Comparison of ENCODE assay signal across 21 cellular contexts in the genomic region with DNA sequence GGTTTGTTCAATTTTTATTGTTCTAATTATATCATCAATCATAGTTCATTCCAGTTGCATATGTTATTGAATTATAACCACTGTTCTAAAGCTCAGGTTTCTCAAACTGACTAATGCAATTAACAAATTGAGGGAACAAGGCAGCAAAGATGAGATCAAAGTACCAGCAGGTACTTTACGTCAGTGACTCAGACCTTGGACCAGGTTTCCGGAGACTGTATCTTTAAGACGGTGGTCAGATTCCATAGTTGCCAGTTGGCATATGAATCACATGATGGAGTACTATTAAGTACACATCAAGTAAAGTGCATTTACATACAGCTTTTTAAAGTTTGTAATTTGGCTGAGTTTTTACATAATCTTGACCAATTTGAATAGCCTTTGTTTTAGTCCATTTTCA.
DNase-seq lines count a peak whose midpoint lies in the region; ATAC-seq and TF ChIP-seq lines count a peak whose summit lies in the region.
"Had no signal": no experiment of that assay in that cellular context is flagged by ENCODE, and none has a peak within 500 bp of the region (broad histone marks: within the 10 kb centered on the region; RNA-seq: fewer than 3 reads in every experiment).

No MANE protein-coding gene starts in this region.

- H3K4me1 ChIP-seq in HCT116 (ENCODE audit: control insufficient read depth in 1 of 2, insufficient read depth in 2 of 2, low read length in 2 of 2) (no peaks in the 10 kb centered on the region), PC-3 (ENCODE audit: insufficient read depth, low read length) (no peaks in the 10 kb centered on the region), osteoblast (ENCODE audit: insufficient read depth, low read length) (no peaks in the 10 kb centered on the region)
- H3K4me1 ChIP-seq: A549 had no signal

- RAD21 ChIA-PET in HCT116 (lab: Charles Lee; ENCODE audit: low non-redundant PET in 1 of 2, low total read pairs in 2 of 2, uncharacterized antibody in 2 of 2, unreplicated experiment in 2 of 2), result no interaction called here

- H4K20me1 ChIP-seq in HCT116 (ENCODE audit: insufficient read depth) (no peaks in the 10 kb centered on the region), PC-3 (ENCODE audit: low read length) (no peaks in the 10 kb centered on the region), osteoblast (ENCODE audit: insufficient read depth, low read length) (no peaks in the 10 kb centered on the region)

- TF ChIP-seq RAD21 in HCT116 (IDR thresholded peaks at IDR 0.05; ENCODE audit: low read depth), result no peak

- no peaks in the 10 kb centered on the region for H3F3A ChIP-seq in PC-3 (ENCODE audit: low read length, unreplicated experiment)

- H3K9ac ChIP-seq in HCT116 (ENCODE audit: low read length) (no peak overlapping the region), PC-3 (ENCODE audit: low read length) (no peak overlapping the region)

- H3K27ac ChIP-seq in HCT116 (ENCODE audit: low read depth, low read length), result no peak overlapping the region
- no peak overlapping the region for H3K27ac ChIP-seq in PC-3 (ENCODE audit: low read length)
- no peak overlapping the region for H3K27ac ChIP-seq in osteoblast (ENCODE audit: low read depth, low read length)
- H3K27ac ChIP-seq: A549 had no signal

- H2AFZ ChIP-seq in HCT116 (ENCODE audit: low read depth, low read length, poor library complexity, severe bottlenecking) (no peak overlapping the region), PC-3 (ENCODE audit: low read length) (no peak overlapping the region), osteoblast (ENCODE audit: low read length) (no peak overlapping the region)
- H2AFZ ChIP-seq: GM23338 had no signal

- no peaks in the 10 kb centered on the region for H3K36me3 ChIP-seq in HCT116 (ENCODE audit: control insufficient read depth in 1 of 2, insufficient read depth in 2 of 2, low read length in 2 of 2)
- no peaks in the 10 kb centered on the region for H3K36me3 ChIP-seq in PC-3 (ENCODE audit: low read depth, low read length)
- no peaks in the 10 kb centered on the region for H3K36me3 ChIP-seq in osteoblast (ENCODE audit: insufficient read depth, low read length)

- no peaks in the 10 kb centered on the region for H3K79me2 ChIP-seq in HCT116 (ENCODE audit: insufficient read depth, low read length)
- no peaks in the 10 kb centered on the region for H3K79me2 ChIP-seq in PC-3 (ENCODE audit: low read length)
- H3K79me2 ChIP-seq in osteoblast (ENCODE audit: insufficient read depth, low read length), result no peaks in the 10 kb centered on the region

- TF ChIP-seq POLR2A in HCT116 (IDR thresholded peaks at IDR 0.05; ENCODE audit: borderline replicate concordance, extremely low read depth, insufficient read depth, insufficient read length), result no peak

- H3K4me2 ChIP-seq in HCT116 (ENCODE audit: low read length), result no peak overlapping the region
- no peak overlapping the region for H3K4me2 ChIP-seq in PC-3 (ENCODE audit: low read length)
- no peak overlapping the region for H3K4me2 ChIP-seq in osteoblast (ENCODE audit: insufficient read depth, low read length)
- H3K4me2 ChIP-seq: A549, GM23338 had no signal

- BruUV-seq in HCT116 (replicated peaks; lab: Mats Ljungman, UMichigan) (no TSS peak), PC-3 (replicated peaks; lab: Mats Ljungman, UMichigan) (no TSS peak)

- no peak for TF ChIP-seq CTCF in HCT116 (IDR thresholded peaks at IDR 0.05 in 2 of 3, conservative IDR thresholded peaks at IDR 0.05 in 1 of 3; ENCODE audit: borderline replicate concordance in 1 of 3, insufficient read depth in 1 of 3, low read depth in 2 of 3, low read length in 2 of 3)
- no peak for TF ChIP-seq CTCF in PC-3 (conservative IDR thresholded peaks at IDR 0.05; ENCODE audit: low read depth, low read length)
- no peak for TF ChIP-seq CTCF in epithelial cell of esophagus (IDR thresholded peaks at IDR 0.05; ENCODE audit: insufficient read depth, low read depth, low read length, missing control alignments)
- TF ChIP-seq CTCF in osteoblast (IDR thresholded peaks at IDR 0.05; ENCODE audit: extremely low read depth, low read depth, low read length), result no peak

- H3K9me3 ChIP-seq in HCT116 (ENCODE audit: control insufficient read depth in 1 of 2, insufficient read depth in 1 of 2, low read depth in 1 of 2, low read length in 2 of 2), result peaks cover 5 to 10% of the 10 kb centered on the region in 2 experiments; a peak in 3 of 4 replicates
- H3K9me3 ChIP-seq in PC-3 (ENCODE audit: low read length), result no peaks in the 10 kb centered on the region
- H3K9me3 ChIP-seq in osteoblast (ENCODE audit: low read depth, low read length), result no peaks in the 10 kb centered on the region
- H3K9me3 ChIP-seq: A549 had no signal

- H3K4me3 ChIP-seq in HCT116 (replicated peaks in 1 of 2; ENCODE audit: low read depth in 1 of 2, low read length in 2 of 2) (no peak overlapping the region), PC-3 (ENCODE audit: low read length) (no peak overlapping the region), epithelial cell of esophagus (ENCODE audit: low read length) (no peak overlapping the region), osteoblast (ENCODE audit: insufficient read depth, low read length) (no peak overlapping the region)
- H3K4me3 ChIP-seq: A549, GM23338 had no signal

- H3K9me2 ChIP-seq in HCT116 (ENCODE audit: insufficient read depth), result no peaks in the 10 kb centered on the region
- H3K9me2 ChIP-seq in PC-3 (replicated peaks; ENCODE audit: low read length), result no peaks in the 10 kb centered on the region

- intact Hi-C loops in HCT116 (cut with micrococcal nuclease), result no loop called here
- intact Hi-C loops in PC-3 (cut with micrococcal nuclease), result no loop called here

- H3K27me3 ChIP-seq in HCT116 (ENCODE audit: insufficient read depth, low read length) (no peaks in the 10 kb centered on the region), PC-3 (ENCODE audit: low read length) (no peaks in the 10 kb centered on the region), osteoblast (ENCODE audit: insufficient read depth, low read length) (no peaks in the 10 kb centered on the region)

- POLR2A ChIA-PET in HCT116 (lab: Charles Lee) (no interaction called here), PC-3 (lab: Charles Lee; ENCODE audit: unreplicated experiment) (no interaction called here)

- CTCF ChIA-PET in HCT116 (lab: Charles Lee) (no interaction called here), PC-3 (lab: Charles Lee) (no interaction called here)

- DNase-seq in HCT116 (ENCODE audit: low read depth, low spot score), result no peak
- DNase-seq in PC-3, result peak; percentile 36
- peak; percentile 5 for DNase-seq in epithelial cell of esophagus (ENCODE audit: low read depth)
- DNase-seq in kidney tubule cell (ENCODE audit: low spot score), result peak; percentile 9
- DNase-seq in OCI-M1 (lab: John Stamatoyannopoulos, UW), result no peak
- DNase-seq in osteoblast (ENCODE audit: insufficient read length, low spot score, missing footprints), result no peak
- DNase-seq: 8988T; ACHN; C1 segment of cervical spinal cord; Calu3; CD4-positive, alpha-beta memory T cell; COR-L47; DMS53; DMS79 treated with DMSO at 0.1 percent for 48 hours; GF-D8; H9; HFFc6 had no signal

- no peak for ATAC-seq in HCT116
- peak; percentile 29; the same call in 1 of the 2 replicates for ATAC-seq in PC-3
- ATAC-seq in activated CD4-positive, CD25-positive, alpha-beta regulatory T cell treated with anti-CD3 and anti-CD28 coated beads, Interleukin-2, amount 50 U/mL, for 24 hours, result no peak
- ATAC-seq in HG02938 (IDR thresholded peaks at IDR 0.05; ENCODE audit: unreplicated experiment), result no peak
- ATAC-seq: A549, GM23338 had no signal

TF ChIP-seq in HCT116, 20 proteins besides CTCF, POLR2A, EP300 and RAD21:
- TF ChIP-seq TCF7L2 (IDR thresholded peaks at IDR 0.05; ENCODE audit: borderline replicate concordance, extremely low read depth, insufficient read depth, insufficient read length), result peak; percentile 71
- no peak for TF ChIP-seq POLR2AphosphoS5 (IDR thresholded peaks at IDR 0.05; ENCODE audit: low read depth, low read length)
- TF ChIP-seq ELF1 (IDR thresholded peaks at IDR 0.05; ENCODE audit: borderline replicate concordance, low read depth), result no peak
- no peak for TF ChIP-seq SP1 (IDR thresholded peaks at IDR 0.05; ENCODE audit: low read depth)
- TF ChIP-seq, protein P1, sequence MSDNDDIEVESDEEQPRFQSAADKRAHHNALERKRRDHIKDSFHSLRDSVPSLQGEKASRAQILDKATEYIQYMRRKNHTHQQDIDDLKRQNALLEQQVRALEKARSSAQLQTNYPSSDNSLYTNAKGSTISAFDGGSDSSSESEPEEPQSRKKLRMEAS (IDR thresholded peaks at IDR 0.05), result no peak
- TF ChIP-seq, protein P2, sequence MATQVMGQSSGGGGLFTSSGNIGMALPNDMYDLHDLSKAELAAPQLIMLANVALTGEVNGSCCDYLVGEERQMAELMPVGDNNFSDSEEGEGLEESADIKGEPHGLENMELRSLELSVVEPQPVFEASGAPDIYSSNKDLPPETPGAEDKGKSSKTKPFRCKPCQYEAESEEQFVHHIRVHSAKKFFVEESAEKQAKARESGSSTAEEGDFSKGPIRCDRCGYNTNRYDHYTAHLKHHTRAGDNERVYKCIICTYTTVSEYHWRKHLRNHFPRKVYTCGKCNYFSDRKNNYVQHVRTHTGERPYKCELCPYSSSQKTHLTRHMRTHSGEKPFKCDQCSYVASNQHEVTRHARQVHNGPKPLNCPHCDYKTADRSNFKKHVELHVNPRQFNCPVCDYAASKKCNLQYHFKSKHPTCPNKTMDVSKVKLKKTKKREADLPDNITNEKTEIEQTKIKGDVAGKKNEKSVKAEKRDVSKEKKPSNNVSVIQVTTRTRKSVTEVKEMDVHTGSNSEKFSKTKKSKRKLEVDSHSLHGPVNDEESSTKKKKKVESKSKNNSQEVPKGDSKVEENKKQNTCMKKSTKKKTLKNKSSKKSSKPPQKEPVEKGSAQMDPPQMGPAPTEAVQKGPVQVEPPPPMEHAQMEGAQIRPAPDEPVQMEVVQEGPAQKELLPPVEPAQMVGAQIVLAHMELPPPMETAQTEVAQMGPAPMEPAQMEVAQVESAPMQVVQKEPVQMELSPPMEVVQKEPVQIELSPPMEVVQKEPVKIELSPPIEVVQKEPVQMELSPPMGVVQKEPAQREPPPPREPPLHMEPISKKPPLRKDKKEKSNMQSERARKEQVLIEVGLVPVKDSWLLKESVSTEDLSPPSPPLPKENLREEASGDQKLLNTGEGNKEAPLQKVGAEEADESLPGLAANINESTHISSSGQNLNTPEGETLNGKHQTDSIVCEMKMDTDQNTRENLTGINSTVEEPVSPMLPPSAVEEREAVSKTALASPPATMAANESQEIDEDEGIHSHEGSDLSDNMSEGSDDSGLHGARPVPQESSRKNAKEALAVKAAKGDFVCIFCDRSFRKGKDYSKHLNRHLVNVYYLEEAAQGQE (IDR thresholded peaks at IDR 0.05; ENCODE audit: low read depth), result no peak

Comparison
In these comparisons a context has a peak if more than half of its experiments do, and no peak if none do; other contexts are left out.
1. DNase-seq: peak in PC-3 (single experiment), epithelial cell of esophagus (single experiment) and kidney tubule cell (single experiment); none in HCT116 (single experiment), OCI-M1 (single experiment) and osteoblast (single experiment).